In genomic region chr14:20332946-20333782, GRCh38 we compare ENCODE assay signal across 8 cellular contexts. TPM values are rescaled to one million over a fixed set of nuclear protein-coding genes. Genes with fewer than 3 reads are reported as not detected.
DNase-seq lines count a peak whose midpoint lies in the region; ATAC-seq, FAIRE-seq and TF ChIP-seq lines count a peak whose summit lies in the region.

A gene with protein sequence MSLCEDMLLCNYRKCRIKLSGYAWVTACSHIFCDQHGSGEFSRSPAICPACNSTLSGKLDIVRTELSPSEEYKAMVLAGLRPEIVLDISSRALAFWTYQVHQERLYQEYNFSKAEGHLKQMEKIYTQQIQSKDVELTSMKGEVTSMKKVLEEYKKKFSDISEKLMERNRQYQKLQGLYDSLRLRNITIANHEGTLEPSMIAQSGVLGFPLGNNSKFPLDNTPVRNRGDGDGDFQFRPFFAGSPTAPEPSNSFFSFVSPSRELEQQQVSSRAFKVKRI (minus strand): TSS chr14:20333279. CDS start chr14:20316523, 16,756 bp downstream.

- TF ChIP-seq CTCF in AG10803 (conservative IDR thresholded peaks at IDR 0.05; ENCODE audit: low read length): no peak

- peak within 1 kb of the TSS; percentile 80 for H3K9ac ChIP-seq in skeletal muscle satellite cell (ENCODE audit: low read depth, low read length)

- H3K4me3 ChIP-seq in AG10803 (ENCODE audit: low read length) (peak within 1 kb of the TSS; percentile 70), skeletal muscle satellite cell (ENCODE audit: low read length) (peak within 1 kb of the TSS; percentile 77)

- peaks cover 5% of the 10 kb centered on the region for H3K4me1 ChIP-seq in skeletal muscle satellite cell (ENCODE audit: control insufficient read depth, insufficient read depth, low read length)

- H3K27me3 ChIP-seq in skeletal muscle satellite cell (ENCODE audit: control insufficient read depth, insufficient read depth, low read length): peaks cover 4% of the 10 kb centered on the region

- peaks cover 6% of the 10 kb centered on the region for H3K36me3 ChIP-seq in skeletal muscle satellite cell (ENCODE audit: insufficient read depth, low read length)

- peak; percentile 85 for DNase-seq in AG10803 (ENCODE audit: low read depth)
- DNase-seq in NCI-H2107 (lab: John Stamatoyannopoulos, UW): peak; percentile 70
- DNase-seq in central memory CD4-positive, alpha-beta T cell: peak; percentile 75
- peak; percentile 90 for DNase-seq in iPS-NIHi11 (ENCODE audit: low spot score)

- peak within 1 kb of the TSS; percentile 83 for H3K4me2 ChIP-seq in skeletal muscle satellite cell (ENCODE audit: low read length)

- ATAC-seq in GM18867 (IDR thresholded peaks at IDR 0.05; ENCODE audit: unreplicated experiment) (peak; percentile 98), HG03095 (IDR thresholded peaks at IDR 0.05; ENCODE audit: unreplicated experiment) (peak; percentile 97)

- peak; percentile 95 for FAIRE-seq in TTC549 (lab: Jason Lieb, UNC)

- H3K9me3 ChIP-seq in skeletal muscle satellite cell (replicated peaks; ENCODE audit: low read length): no peaks in the 10 kb centered on the region

RNA-seq across cellular contexts. Expression of the gene that starts here (rescaled TPM):
- total RNA-seq in skeletal muscle satellite cell (2012; rRNA removed): 25.9 and 30.1 TPM in 2 replicates

Comparison
In these comparisons a context has a peak if more than half of its experiments do, and no peak if none do; other contexts are left out.
1. Peak in every context shown above with its lines: DNase-seq, ATAC-seq and H3K4me3 ChIP-seq.